In the genomic region with DNA sequence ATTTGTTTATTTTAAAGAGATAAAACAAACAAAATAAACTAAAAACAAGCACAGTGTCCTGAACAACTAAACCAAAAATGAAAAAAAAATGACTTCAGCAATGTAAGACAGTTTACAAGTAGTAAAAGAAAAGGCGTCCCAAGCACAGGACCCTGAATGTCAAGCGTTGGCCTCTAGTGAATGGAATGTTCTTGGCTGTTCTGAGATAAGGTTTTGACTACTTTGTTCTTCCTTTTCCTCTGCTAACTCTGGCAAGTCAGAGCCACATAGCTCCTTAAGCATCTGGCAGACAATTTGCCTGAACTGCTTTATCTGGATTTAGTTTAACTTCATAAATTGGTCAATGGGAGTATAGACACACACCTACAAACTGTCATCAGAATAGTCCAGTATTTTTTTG, we compare ENCODE assay signal across 20 cellular contexts.
"Had no signal": no experiment of that assay in that cellular context is flagged by ENCODE, and none has a peak within 500 bp of the region (broad histone marks: within the 10 kb centered on the region; RNA-seq: fewer than 3 reads in every experiment).

No MANE protein-coding gene starts in this region.

- H3K9me3 Mint-ChIP-seq: endodermal cell, mesothelial cell of epicardium, natural killer cell, neural crest cell had no signal

- DNase-seq: effector CD4-positive, alpha-beta T cell; endodermal cell; left colon; left ventricle myocardium superior; natural killer cell; posterior cingulate gyrus; sigmoid colon; stimulated activated CD4-positive, alpha-beta T cell treated with anti-CD3 and anti-CD28 coated beads, Interleukin-12 subunit alpha, Interleukin-12 subunit beta, amount 100 ng/mL, for 4 hours; stimulated activated naive CD4-positive, alpha-beta T cell treated with Interleukin-2 at 50 U/mL for 16 hours; upper lobe of right lung had no signal

- H3K4me1 Mint-ChIP-seq: endodermal cell, natural killer cell, neural crest cell had no signal

- H3K36me3 ChIP-seq: right atrium auricular region, sigmoid colon, suprapubic skin, tibial nerve, upper lobe of right lung, vagina had no signal

- H3K4me2 ChIP-seq: hepatocyte had no signal

- H3K79me2 ChIP-seq: hepatocyte had no signal

- H3K4me3 ChIP-seq: coronary artery, hepatocyte, lung, right atrium auricular region, sigmoid colon, skin epidermis, suprapubic skin, tibial nerve, upper lobe of right lung, vagina had no signal

- ATAC-seq: left colon, left ventricle myocardium superior, natural killer cell, upper lobe of right lung had no signal

- H3K27me3 ChIP-seq: hepatocyte, right atrium auricular region, sigmoid colon, suprapubic skin, tibial nerve, upper lobe of right lung, vagina had no signal

- H3K4me1 ChIP-seq: right atrium auricular region, sigmoid colon, suprapubic skin, upper lobe of right lung, vagina had no signal

- H3K27ac Mint-ChIP-seq: endodermal cell, mesothelial cell of epicardium, natural killer cell had no signal

- H3K4me3 Mint-ChIP-seq: endodermal cell, mesothelial cell of epicardium, natural killer cell, neural crest cell had no signal

- H3K27ac ChIP-seq: coronary artery, hepatocyte, right atrium auricular region, sigmoid colon, skin epidermis, suprapubic skin, tibial nerve, upper lobe of right lung, vagina had no signal

- H3K9me3 ChIP-seq: right atrium auricular region, sigmoid colon, suprapubic skin, tibial nerve, upper lobe of right lung, vagina had no signal

- H3K36me3 Mint-ChIP-seq: mesothelial cell of epicardium, natural killer cell had no signal
